17 cellular contexts compared by ENCODE assay signal in genomic region chr16:13560151-13560550, GRCh38.
DNase-seq lines count a peak whose midpoint lies in the region; ATAC-seq, FAIRE-seq and TF ChIP-seq lines count a peak whose summit lies in the region.
"Had no signal": no experiment of that assay in that cellular context is flagged by ENCODE, and none has a peak within 500 bp of the region (broad histone marks: within the 10 kb centered on the region; RNA-seq: fewer than 3 reads in every experiment).

No MANE protein-coding gene starts in this region.

- in situ Hi-C loops in K562 (cut with MboI): no loop called here
- in situ Hi-C loops in GM23248 (cut with MboI): no loop called here

- H3F3A ChIP-seq in neural progenitor cell (ENCODE audit: low read depth): no peaks in the 10 kb centered on the region
- no peaks in the 10 kb centered on the region for H3F3A ChIP-seq in GM23248 (ENCODE audit: insufficient read depth)

- no peaks in the 10 kb centered on the region for H3K9me1 ChIP-seq in K562 (ENCODE audit: control insufficient read depth, insufficient read depth, low read length)

- no peak overlapping the region for H3K27ac ChIP-seq in A549
- H3K27ac ChIP-seq in K562 (ENCODE audit: extremely low read depth, low read depth, low read length): no peak overlapping the region
- H3K27ac ChIP-seq in neural progenitor cell: no peak overlapping the region
- no peak overlapping the region for H3K27ac ChIP-seq in GM23248
- H3K27ac ChIP-seq: BLaER1, KMS-11 had no signal

- TF ChIP-seq POLR2A in A549 (IDR thresholded peaks at IDR 0.05; ENCODE audit: low read length): no peak
- no peak for TF ChIP-seq POLR2A in K562 (conservative IDR thresholded peaks at IDR 0.05)

- H3K4me1 ChIP-seq in A549 (no peaks in the 10 kb centered on the region), K562 (replicated peaks in 1 of 2; ENCODE audit: control insufficient read depth in 2 of 2, insufficient read depth in 2 of 2, low read length in 2 of 2) (no peaks in the 10 kb centered on the region), neural progenitor cell (no peaks in the 10 kb centered on the region), GM23248 (ENCODE audit: insufficient read depth) (no peaks in the 10 kb centered on the region)
- H3K4me1 ChIP-seq: BLaER1, HAP-1 had no signal

- H3K9me3 ChIP-seq in A549: no peaks in the 10 kb centered on the region
- no peaks in the 10 kb centered on the region for H3K9me3 ChIP-seq in K562 (replicated peaks; ENCODE audit: control insufficient read depth, insufficient read depth, low read depth, low read length)
- no peaks in the 10 kb centered on the region for H3K9me3 ChIP-seq in neural progenitor cell (ENCODE audit: low read depth)
- no peaks in the 10 kb centered on the region for H3K9me3 ChIP-seq in GM23248 (ENCODE audit: low read depth)
- H3K9me3 ChIP-seq: BLaER1, HAP-1 had no signal

- H4K20me1 ChIP-seq in K562 (replicated peaks; ENCODE audit: control insufficient read depth, insufficient read depth, low read length) (no peaks in the 10 kb centered on the region), neural progenitor cell (ENCODE audit: low read depth) (no peaks in the 10 kb centered on the region), GM23248 (ENCODE audit: insufficient read depth) (no peaks in the 10 kb centered on the region)
- H4K20me1 ChIP-seq: BLaER1 had no signal

- no peaks in the 10 kb centered on the region for H3K9me2 ChIP-seq in GM23248 (ENCODE audit: insufficient read depth)

- CTCF ChIA-PET in A549 (lab: Yijun Ruan, JAX): interaction anchor here (0.9 to 1.5 kb wide), 2 partner anchors 12 to 42 kb away, joined by 3 read pairs; no protein-coding TSS in a partner anchor
- CTCF ChIA-PET in K562 (lab: Yijun Ruan, JAX; ENCODE audit: low intra/inter-chr PET ratio): no interaction called here

- H3K4me2 ChIP-seq in A549: no peak overlapping the region
- no peak overlapping the region for H3K4me2 ChIP-seq in K562 (ENCODE audit: insufficient read depth, low read length)
- no peak overlapping the region for H3K4me2 ChIP-seq in neural progenitor cell
- H3K4me2 ChIP-seq in GM23248 (ENCODE audit: unreplicated experiment): no peak overlapping the region
- H3K4me2 ChIP-seq: BLaER1, KMS-11 had no signal

- H3K36me3 ChIP-seq in K562 (ENCODE audit: control insufficient read depth, insufficient read depth, low read length): no peaks in the 10 kb centered on the region
- H3K36me3 ChIP-seq in neural progenitor cell: no peaks in the 10 kb centered on the region
- no peaks in the 10 kb centered on the region for H3K36me3 ChIP-seq in GM23248 (ENCODE audit: low read depth)
- H3K36me3 ChIP-seq: BLaER1, HAP-1 had no signal

- H3K9ac ChIP-seq in K562 (ENCODE audit: insufficient read depth in 1 of 2, low read depth in 2 of 2, low read length in 2 of 2) (no peak overlapping the region), neural progenitor cell (no peak overlapping the region), GM23248 (no peak overlapping the region)
- H3K9ac ChIP-seq: BLaER1, KMS-11 had no signal

- DNase-seq in A549 (ENCODE audit: low read depth in 1 of 2, low spot score in 1 of 2): no peak
- DNase-seq in K562 (ENCODE audit: extremely low read depth in 1 of 4, low spot score in 3 of 4): peak; percentile 14 to 77 (median 72)
- no peak for DNase-seq in neural progenitor cell (ENCODE audit: low spot score)
- DNase-seq in progenitor cell of endocrine pancreas (ENCODE audit: low spot score, unreplicated experiment): no peak
- no peak for DNase-seq in GM23248
- no peak for DNase-seq in NCI-H187 treated with DMSO at 0.1 percent for 48 hours (lab: John Stamatoyannopoulos, UW)
- DNase-seq: AML-193; Calu3; CD4-positive, CD25-positive, alpha-beta regulatory T cell; DMS 273 treated with DMSO at 0.1 percent for 48 hours; GOT3; IMR-90 had no signal

- H3K4me3 ChIP-seq in A549 (no peak overlapping the region), K562 (no peak overlapping the region), neural progenitor cell (no peak overlapping the region), GM23248 (no peak overlapping the region)
- H3K4me3 ChIP-seq: BLaER1, HAP-1 had no signal

- intact Hi-C loops in K562 (cut with micrococcal nuclease): no loop called here

- TF ChIP-seq RAD21 in A549 (conservative IDR thresholded peaks at IDR 0.05 in 1 of 2, IDR thresholded peaks at IDR 0.05 in 1 of 2): no peak
- no peak for TF ChIP-seq RAD21 in Ishikawa (IDR thresholded peaks at IDR 0.05; ENCODE audit: low read depth)
- TF ChIP-seq RAD21 in K562 (CRISPR knock-in tag; conservative IDR thresholded peaks at IDR 0.05 in 1 of 2, IDR thresholded peaks at IDR 0.05 in 1 of 2): no peak

- no peak overlapping the region for H3K4me3 Mint-ChIP-seq in neural progenitor cell
- H3K4me3 Mint-ChIP-seq in progenitor cell of endocrine pancreas (ENCODE audit: low read depth): no peak overlapping the region
- H3K4me3 Mint-ChIP-seq: CD4-positive, CD25-positive, alpha-beta regulatory T cell had no signal

- H3K36me3 Mint-ChIP-seq in neural progenitor cell: no peaks in the 10 kb centered on the region
- H3K36me3 Mint-ChIP-seq in progenitor cell of endocrine pancreas (ENCODE audit: insufficient read depth): no peaks in the 10 kb centered on the region
- H3K36me3 Mint-ChIP-seq: CD4-positive, CD25-positive, alpha-beta regulatory T cell had no signal

- POLR2A ChIA-PET in A549 (lab: Yijun Ruan, JAX): no interaction called here
- POLR2A ChIA-PET in K562 (lab: Yijun Ruan, JAX): interaction anchor here (0.6 to 0.7 kb wide), 2 partner anchors 13 to 151 kb away, joined by 3 to 4 read pairs; no protein-coding TSS in a partner anchor

- H3K27me3 Mint-ChIP-seq in neural progenitor cell (ENCODE audit: insufficient read depth, low read depth): peaks cover 12% of the 10 kb centered on the region
- H3K27me3 Mint-ChIP-seq in progenitor cell of endocrine pancreas: no peaks in the 10 kb centered on the region
- H3K27me3 Mint-ChIP-seq: CD4-positive, CD25-positive, alpha-beta regulatory T cell had no signal

- TF ChIP-seq EP300 in A549 (IDR thresholded peaks at IDR 0.05): no peak
- TF ChIP-seq EP300 in Ishikawa (IDR thresholded peaks at IDR 0.05; ENCODE audit: borderline replicate concordance): no peak
- TF ChIP-seq EP300 in K562 (IDR thresholded peaks at IDR 0.05; ENCODE audit: low read length): no peak

- H3K27me3 ChIP-seq in K562 (ENCODE audit: control insufficient read depth in 2 of 2, insufficient read depth in 2 of 2, low read length in 2 of 2) (no peaks in the 10 kb centered on the region), neural progenitor cell (no peaks in the 10 kb centered on the region), GM23248 (replicated peaks; ENCODE audit: insufficient read depth) (no peaks in the 10 kb centered on the region)
- H3K27me3 ChIP-seq: BLaER1 had no signal

- BruUV-seq in K562 (replicated peaks; lab: Mats Ljungman, UMichigan): no TSS peak

- 0 out of 2 replicates have a peak overlapping the region, but pooled peaks have one; percentile 55 for H2AFZ ChIP-seq in K562 (ENCODE audit: low read depth, low read length)
- no peak overlapping the region for H2AFZ ChIP-seq in neural progenitor cell (replicated peaks)
- H2AFZ ChIP-seq in GM23248: no peak overlapping the region

- H3K4me1 Mint-ChIP-seq in neural progenitor cell (peaks cover 5% of the 10 kb centered on the region), progenitor cell of endocrine pancreas (ENCODE audit: low read depth) (no peaks in the 10 kb centered on the region)
- H3K4me1 Mint-ChIP-seq: CD4-positive, CD25-positive, alpha-beta regulatory T cell had no signal

- FAIRE-seq in A549 (lab: Jason Lieb, UNC): no peak
- FAIRE-seq in K562 (lab: Jason Lieb, UNC): peak; percentile 59
- FAIRE-seq: GM12891 had no signal

- TF ChIP-seq CTCF in A549 (IDR thresholded peaks at IDR 0.05) (no peak), K562 (IDR thresholded peaks at IDR 0.05 in 2 of 3, conservative IDR thresholded peaks at IDR 0.05 in 1 of 3; ENCODE audit: insufficient read depth in 2 of 3, low read depth in 1 of 3, low read length in 3 of 3) (no peak), neural progenitor cell (IDR thresholded peaks at IDR 0.05) (no peak), progenitor cell of endocrine pancreas (IDR thresholded peaks at IDR 0.05; ENCODE audit: unreplicated experiment) (no peak)

- H3K79me2 ChIP-seq in K562 (ENCODE audit: control insufficient read depth, insufficient read depth, low read length) (no peaks in the 10 kb centered on the region), neural progenitor cell (ENCODE audit: low read depth) (no peaks in the 10 kb centered on the region), GM23248 (ENCODE audit: insufficient read depth) (no peaks in the 10 kb centered on the region)

- WGBS in A549 (ENCODE audit: missing lambda C conversion rate): 1% methylated on average over 5 of the region's 5 CpGs
- 0% methylated on average over 5 of the region's 5 CpGs for WGBS in K562 (ENCODE audit: insufficient coverage, low coverage, missing lambda C conversion rate)
- WGBS in GM23248 (ENCODE audit: low coverage in 1 of 2, low lambda C conversion rate in 2 of 2, missing lambda C conversion rate in 2 of 2), 2 experiments: 10 to 12% methylated on average over 5 of the region's 5 CpGs

- peak overlapping the region; percentile 15 for H3K27ac Mint-ChIP-seq in neural progenitor cell
- no peak overlapping the region for H3K27ac Mint-ChIP-seq in progenitor cell of endocrine pancreas
- H3K27ac Mint-ChIP-seq: CD4-positive, CD25-positive, alpha-beta regulatory T cell had no signal

- H3K9me3 Mint-ChIP-seq in neural progenitor cell (no peaks in the 10 kb centered on the region), progenitor cell of endocrine pancreas (ENCODE audit: low read depth) (no peaks in the 10 kb centered on the region)

- ATAC-seq in A549 (no peak), K562 (peak; percentile 70; the same call in 1 of the 3 replicates)

TF ChIP-seq in A549, 52 proteins besides CTCF, POLR2A, EP300 and RAD21 (continues in another document):
- no peak for TF ChIP-seq TP53 (CRISPR knock-in tag; IDR thresholded peaks at IDR 0.05)

TF ChIP-seq in Ishikawa, 13 proteins besides CTCF, POLR2A, EP300 and RAD21:
- TF ChIP-seq USF1 (IDR thresholded peaks at IDR 0.05) (peak; percentile 24; the same call in 1 of the 2 replicates), TAF1 (IDR thresholded peaks at IDR 0.05; ENCODE audit: low read depth) (no peak)

TF ChIP-seq in K562, 482 proteins besides CTCF, POLR2A, EP300 and RAD21 (continues in another document):
- TF ChIP-seq ARHGAP35 (IDR thresholded peaks at IDR 0.05; ENCODE audit: partially characterized antibody) (no peak), ETV5 (CRISPR knock-in tag; IDR thresholded peaks at IDR 0.05; ENCODE audit: low read depth) (no peak), FOS (IDR thresholded peaks at IDR 0.05; ENCODE audit: extremely low read depth, insufficient read length) (peak; percentile 75), RBM25 (IDR thresholded peaks at IDR 0.05; ENCODE audit: low read depth, low read length, severe bottlenecking) (peak; percentile 66), STAT5B (CRISPR knock-in tag; IDR thresholded peaks at IDR 0.05) (no peak), BMI1 (IDR thresholded peaks at IDR 0.05; ENCODE audit: low read length) (no peak)

Comparison
In these comparisons a context has a peak if more than half of its experiments do, and no peak if none do; other contexts are left out.
1. DNase-seq: peak in K562 (4 of 4); none in A549 (0 of 2), neural progenitor cell (single experiment), progenitor cell of endocrine pancreas (single experiment), GM23248 (single experiment) and NCI-H187 treated with DMSO at 0.1 percent for 48 hours (single experiment).
2. Of the 35 proteins assayed by ChIP-seq in both K562 and A549: peak only in K562: none; only in A549: none; in both: USF2; in neither: 34.